In genomic region chrX:49155243-49155899, GRCh38 we compare ENCODE assay signal across 7 cellular contexts. TPM values are rescaled to one million over a fixed set of nuclear protein-coding genes. Genes with fewer than 3 reads are reported as not detected.
DNase-seq lines count a peak whose midpoint lies in the region; ATAC-seq and TF ChIP-seq lines count a peak whose summit lies in the region.

No MANE protein-coding gene starts in this region.

- H3K9me3 ChIP-seq in SJSA1 (replicated peaks), result no peaks in the 10 kb centered on the region

- H3K4me3 ChIP-seq in GM08714 (ENCODE audit: low read length) (peak overlapping the region; percentile 60; the same call in 1 of the 2 replicates), SJSA1 (peak overlapping the region; percentile 40)

- H3K4me1 Mint-ChIP-seq in chondrocyte (ENCODE audit: low read depth), result peaks cover 9% of the 10 kb centered on the region
- H3K4me1 Mint-ChIP-seq in stimulated activated naive B cell treated with anti-CD40 and anti-IgM and Interleukin-4, amounts not matched to agents 10 μg/mL and 1 μg/mL and 100 μg/mL, for 72 hours, result peaks cover 4 to 16% of the 10 kb centered on the region in 2 donors

- H3K36me3 Mint-ChIP-seq in chondrocyte (ENCODE audit: low read depth), result no peaks in the 10 kb centered on the region
- peaks cover 0 to 1% of the 10 kb centered on the region in 2 donors for H3K36me3 Mint-ChIP-seq in stimulated activated naive B cell treated with anti-CD40 and anti-IgM and Interleukin-4, amounts not matched to agents 10 μg/mL and 1 μg/mL and 100 μg/mL, for 72 hours

- TF ChIP-seq CTCF in chondrocyte (IDR thresholded peaks at IDR 0.05), result no peak

- DNase-seq in HPDE6-E6E7 (ENCODE audit: extremely low spot score) (peak; percentile 48), SJSA1 (ENCODE audit: low read depth in 1 of 2, low spot score in 2 of 2) (peak; percentile 64), chondrocyte (ENCODE audit: low spot score) (no peak), kidney tubule cell (ENCODE audit: low spot score) (peak; percentile 69)
- no peak for DNase-seq in stimulated activated naive B cell treated with anti-CD40 and anti-IgM and Interleukin-4, amounts not matched to agents 10 μg/mL and 1 μg/mL and 100 μg/mL, for 72 hours

- H3K27me3 ChIP-seq in SJSA1 (replicated peaks), result no peaks in the 10 kb centered on the region

- peaks cover 5% of the 10 kb centered on the region for H3K9me3 Mint-ChIP-seq in chondrocyte (ENCODE audit: low read depth)
- no peaks in the 10 kb centered on the region for H3K9me3 Mint-ChIP-seq in stimulated activated naive B cell treated with anti-CD40 and anti-IgM and Interleukin-4, amounts not matched to agents 10 μg/mL and 1 μg/mL and 100 μg/mL, for 72 hours

- peak overlapping the region; percentile 80 for H3K4me3 Mint-ChIP-seq in chondrocyte (ENCODE audit: unreplicated experiment)
- H3K4me3 Mint-ChIP-seq in stimulated activated naive B cell treated with anti-CD40 and anti-IgM and Interleukin-4, amounts not matched to agents 10 μg/mL and 1 μg/mL and 100 μg/mL, for 72 hours, result peak overlapping the region; percentile 94 to 96

- H3K4me1 ChIP-seq in SJSA1 (replicated peaks), result peaks cover 18% of the 10 kb centered on the region

- no peaks in the 10 kb centered on the region for H3K36me3 ChIP-seq in SJSA1

- peak overlapping the region; percentile 66 for H3K27ac Mint-ChIP-seq in chondrocyte (ENCODE audit: unreplicated experiment)
- peak overlapping the region; percentile 95 for H3K27ac Mint-ChIP-seq in stimulated activated naive B cell treated with anti-CD40 and anti-IgM and Interleukin-4, amounts not matched to agents 10 μg/mL and 1 μg/mL and 100 μg/mL, for 72 hours

- peak; percentile 45 to 52 for ATAC-seq in stimulated activated naive B cell treated with anti-CD40 and anti-IgM and Interleukin-4, amounts not matched to agents 10 μg/mL and 1 μg/mL and 100 μg/mL, for 72 hours (replicated peaks)
- no peak for ATAC-seq in HG02571 (IDR thresholded peaks at IDR 0.05; ENCODE audit: unreplicated experiment)

- no peaks in the 10 kb centered on the region for H3K27me3 Mint-ChIP-seq in chondrocyte (ENCODE audit: low read depth)
- no peaks in the 10 kb centered on the region for H3K27me3 Mint-ChIP-seq in stimulated activated naive B cell treated with anti-CD40 and anti-IgM and Interleukin-4, amounts not matched to agents 10 μg/mL and 1 μg/mL and 100 μg/mL, for 72 hours

- peak overlapping the region; percentile 95 for H3K27ac ChIP-seq in SJSA1

RNA-seq across cellular contexts. Expression of gene MAGIX, which starts 7.2 kb away (rescaled TPM):
- total RNA-seq in SJSA1 (2014; rRNA removed; shearing (Covaris generic)), result 1.00 TPM in 1 of 2 replicates, not detected in the other
- 1.6 to 3.5 TPM (median 2.9 TPM) in 3 replicates for total RNA-seq in chondrocyte

RNA-seq across cellular contexts. Expression of gene PLP2, which starts 16.3 kb away (rescaled TPM):
- total RNA-seq in SJSA1 (2014; rRNA removed; shearing (Covaris generic)), result 48.3 and 63.8 TPM in 2 replicates
- 120 to 203 TPM (median 187 TPM) in 3 replicates for total RNA-seq in chondrocyte

RNA-seq across cellular contexts. Expression of gene PRICKLE3, which starts 30.8 kb away (rescaled TPM):
- 2.4 and 3.6 TPM in 2 replicates for total RNA-seq in SJSA1 (2014; rRNA removed; shearing (Covaris generic))
- total RNA-seq in chondrocyte, result 7.2 to 8.2 TPM (median 7.5 TPM) in 3 replicates

RNA-seq across cellular contexts. Expression of gene GPKOW, which starts 31.8 kb away (rescaled TPM):
- 32.2 and 47.9 TPM in 2 replicates for total RNA-seq in SJSA1 (2014; rRNA removed; shearing (Covaris generic))
- total RNA-seq in chondrocyte, result 16.0 to 17.5 TPM (median 17.2 TPM) in 3 replicates

RNA-seq across cellular contexts. Expression of gene SYP, which starts 44.6 kb away (rescaled TPM):
- total RNA-seq in SJSA1 (2014; rRNA removed; shearing (Covaris generic)), result 0.16 and 0.53 TPM in 2 replicates
- 0.87 to 1.5 TPM (median 1.4 TPM) in 3 replicates for total RNA-seq in chondrocyte

Comparison
In these comparisons a context has a peak if more than half of its experiments do, and no peak if none do; other contexts are left out.
1. DNase-seq: peak in HPDE6-E6E7 (single experiment), SJSA1 (2 of 2) and kidney tubule cell (single experiment); none in chondrocyte (single experiment) and stimulated activated naive B cell treated with anti-CD40 and anti-IgM and Interleukin-4, amounts not matched to agents 10 μg/mL and 1 μg/mL and 100 μg/mL, for 72 hours (single experiment).